17 cellular contexts compared by ENCODE assay signal in genomic region chr5:65766781-65767180, GRCh38. TPM values are rescaled to one million over a fixed set of nuclear protein-coding genes. Genes with fewer than 3 reads are reported as not detected.
A peak's percentile ranks its signal among the peaks of the same experiment; 100 is the strongest.
DNase-seq lines count a peak whose midpoint lies in the region; ATAC-seq and TF ChIP-seq lines count a peak whose summit lies in the region.
"Had no signal": no experiment of that assay in that cellular context is flagged by ENCODE, and none has a peak within 500 bp of the region (broad histone marks: within the 10 kb centered on the region; RNA-seq: fewer than 3 reads in every experiment).

No MANE protein-coding gene starts in this region.

- H3K27ac ChIP-seq in H9 (ENCODE audit: insufficient read length, low read depth, low read length), result no peak overlapping the region
- H3K27ac ChIP-seq in neuronal stem cell (replicated peaks; ENCODE audit: low read length), result no peak overlapping the region

- no peak overlapping the region for H3K4me3 ChIP-seq in neuronal stem cell (ENCODE audit: low read length in 2 of 2)

- ATAC-seq in WTC11 (peak; percentile 57), HG03439 (IDR thresholded peaks at IDR 0.05; ENCODE audit: unreplicated experiment) (no peak)
- ATAC-seq: HCT116 had no signal

- TF ChIP-seq CTCF in H9 (conservative IDR thresholded peaks at IDR 0.05) (no peak), WTC11 (IDR thresholded peaks at IDR 0.05) (no peak), nephron progenitor cell (IDR thresholded peaks at IDR 0.05) (no peak)

- POLR2A ChIA-PET in WTC11 (lab: Charles Lee), result no interaction called here

- H3K79me1 ChIP-seq in H9 (ENCODE audit: insufficient read depth, low read depth, low read length, poor library complexity, severe bottlenecking) (peaks cover 2% of the 10 kb centered on the region), neuronal stem cell (ENCODE audit: low read depth, low read length) (peaks cover 2% of the 10 kb centered on the region)

- peaks cover 5% of the 10 kb centered on the region for H4K20me1 ChIP-seq in H9 (ENCODE audit: control insufficient read depth, insufficient read depth, insufficient read length)

- no peak overlapping the region for H2BK15ac ChIP-seq in H9 (ENCODE audit: low read depth, low read length)
- H2BK15ac ChIP-seq in neuronal stem cell (ENCODE audit: low read length), result no peak overlapping the region

- H3K23ac ChIP-seq in H9 (ENCODE audit: insufficient read length, low read depth, low read length) (no peak overlapping the region), neuronal stem cell (ENCODE audit: low read depth, low read length, poor library complexity) (no peak overlapping the region)

- no peak overlapping the region for H3K4ac ChIP-seq in H9 (ENCODE audit: low read depth, low read length)
- no peak overlapping the region for H3K4ac ChIP-seq in neuronal stem cell (ENCODE audit: low read length)

- H2AK5ac ChIP-seq in H9 (ENCODE audit: insufficient read length, low read length) (no peak overlapping the region), neuronal stem cell (ENCODE audit: low read depth, low read length) (no peak overlapping the region)

- DNase-seq in H9, result peak; percentile 31
- peak; percentile 12 for DNase-seq in WTC11 (ENCODE audit: low spot score)
- no peak for DNase-seq in nephron progenitor cell
- no peak for DNase-seq in neuronal stem cell (ENCODE audit: low spot score)
- no peak for DNase-seq in NCI-H69 (lab: John Stamatoyannopoulos, UW)
- no peak for DNase-seq in activated CD8-positive, alpha-beta memory T cell treated with anti-CD3 and anti-CD28 coated beads, Interleukin-2, amount 50 U/mL, for 4 hours
- DNase-seq: C1 segment of cervical spinal cord; Calu3; CD4-positive, alpha-beta memory T cell; COR-L47; DMS53; DMS79 treated with DMSO at 0.1 percent for 48 hours; GF-D8; GOT3; H7 had no signal

- no peak overlapping the region for H2BK20ac ChIP-seq in H9 (ENCODE audit: low read depth, low read length, poor library complexity, severe bottlenecking)

- H4K8ac ChIP-seq in H9 (replicated peaks; ENCODE audit: insufficient read length, low read depth, low read length), result no peak overlapping the region
- no peak overlapping the region for H4K8ac ChIP-seq in neuronal stem cell (ENCODE audit: low read depth, low read length)

- H3K9me3 ChIP-seq in H9 (ENCODE audit: control insufficient read depth, low read depth, low read length) (no peaks in the 10 kb centered on the region), neuronal stem cell (replicated peaks in 1 of 2; ENCODE audit: control insufficient read depth in 2 of 2, insufficient read depth in 1 of 2, low read depth in 1 of 2, low read length in 2 of 2) (peaks cover 4 to 16% of the 10 kb centered on the region in 2 donors)

- peaks cover 7 to 34% of the 10 kb centered on the region in 2 donors for H3K36me3 ChIP-seq in neuronal stem cell (replicated peaks in 1 of 2; ENCODE audit: control insufficient read depth in 2 of 2, insufficient read depth in 2 of 2, low read length in 2 of 2)

- no peaks in the 10 kb centered on the region; the same call in 1 of the 2 replicates for H3K79me2 ChIP-seq in H9 (ENCODE audit: insufficient read depth, low read length)

- no peak overlapping the region for H2BK12ac ChIP-seq in H9 (ENCODE audit: insufficient read length, low read depth, low read length)
- no peak overlapping the region for H2BK12ac ChIP-seq in neuronal stem cell (ENCODE audit: low read length)

- no peaks in the 10 kb centered on the region for H3K4me1 ChIP-seq in H9 (ENCODE audit: insufficient read depth, low read length)
- no peaks in the 10 kb centered on the region for H3K4me1 ChIP-seq in neuronal stem cell (ENCODE audit: control insufficient read depth in 2 of 2, insufficient read depth in 1 of 2, low read depth in 1 of 2, low read length in 2 of 2)

- H3K27me3 ChIP-seq in H9 (ENCODE audit: insufficient read depth, low read length), result no peaks in the 10 kb centered on the region
- H3K27me3 ChIP-seq in neuronal stem cell (ENCODE audit: control insufficient read depth in 3 of 3, insufficient read depth in 3 of 3, low read depth in 1 of 3, low read length in 3 of 3), result no peaks in the 10 kb centered on the region

- H2BK120ac ChIP-seq in H9 (ENCODE audit: low read depth, low read length, poor library complexity, severe bottlenecking), result no peak overlapping the region
- H2BK120ac ChIP-seq in neuronal stem cell (ENCODE audit: low read depth, low read length), result no peak overlapping the region

- H3K27me3 Mint-ChIP-seq in H9 (ENCODE audit: low read depth), result no peaks in the 10 kb centered on the region
- H3K27me3 Mint-ChIP-seq in WTC11 (ENCODE audit: low read depth), result no peaks in the 10 kb centered on the region
- H3K27me3 Mint-ChIP-seq in nephron progenitor cell (ENCODE audit: low read depth, poor library complexity), result no peaks in the 10 kb centered on the region
- H3K27me3 Mint-ChIP-seq: CD4-positive, alpha-beta memory T cell had no signal

- H3K23me2 ChIP-seq in H9 (ENCODE audit: insufficient read length, low read depth, low read length, poor library complexity, severe bottlenecking), result no peaks in the 10 kb centered on the region

- H3K36me3 Mint-ChIP-seq in H9 (ENCODE audit: insufficient read depth in 1 of 3, low read depth in 3 of 3) (peaks cover 39 to 51% (median 42%) of the 10 kb centered on the region in 3 experiments), WTC11 (peaks cover 44% of the 10 kb centered on the region), nephron progenitor cell (ENCODE audit: low read depth) (peaks cover 48% of the 10 kb centered on the region)

- H2AFZ ChIP-seq in H9 (ENCODE audit: low read length), result no peak overlapping the region
- H2AFZ ChIP-seq in neuronal stem cell (ENCODE audit: low read length), result no peak overlapping the region

- no peak overlapping the region for H4K5ac ChIP-seq in H9 (ENCODE audit: insufficient read length, low read depth, low read length)

- H3K4me1 Mint-ChIP-seq in H9, result peaks cover 18% of the 10 kb centered on the region in 2 experiments
- peaks cover 18% of the 10 kb centered on the region for H3K4me1 Mint-ChIP-seq in WTC11
- H3K4me1 Mint-ChIP-seq in nephron progenitor cell, result peaks cover 6% of the 10 kb centered on the region

- H3K56ac ChIP-seq in H9 (ENCODE audit: insufficient read length, low read depth, low read length), result no peak overlapping the region

- no peak overlapping the region for H3K14ac ChIP-seq in H9 (ENCODE audit: insufficient read depth, low read length)
- H3K14ac ChIP-seq in neuronal stem cell (ENCODE audit: low read length), result no peak overlapping the region

- peak overlapping the region; percentile 6 to 70 (median 57); a peak in 4 of 7 replicates for H3K27ac Mint-ChIP-seq in H9
- no peak overlapping the region for H3K27ac Mint-ChIP-seq in WTC11
- H3K27ac Mint-ChIP-seq in nephron progenitor cell, result peak overlapping the region; percentile 22
- H3K27ac Mint-ChIP-seq: CD4-positive, alpha-beta memory T cell had no signal

- peaks cover 0 to 7% of the 10 kb centered on the region in 2 experiments; a peak in 2 of 5 replicates for H3K9me3 Mint-ChIP-seq in H9
- H3K9me3 Mint-ChIP-seq in WTC11, result peaks cover 15% of the 10 kb centered on the region
- H3K9me3 Mint-ChIP-seq in nephron progenitor cell, result peaks cover 12% of the 10 kb centered on the region

- no CpG with 5 or more reads among the region's 2 CpGs for WGBS in H9 (ENCODE audit: extremely low coverage, insufficient read length, low lambda C conversion rate)
- WGBS in neuronal stem cell (ENCODE audit: extremely low coverage in 2 of 2, insufficient read length in 2 of 2, insufficient replicate concordance in 1 of 2), 2 donors, result no CpG with 5 or more reads among the region's 2 CpGs

- H3K18ac ChIP-seq in H9 (ENCODE audit: insufficient read length, low read depth, low read length) (no peak overlapping the region), neuronal stem cell (ENCODE audit: low read length) (peak overlapping the region; percentile 16)

- CTCF ChIA-PET in WTC11 (lab: Charles Lee), result no interaction called here

- H2BK5ac ChIP-seq in H9 (ENCODE audit: insufficient read length, low read length) (no peak overlapping the region), neuronal stem cell (ENCODE audit: low read length) (no peak overlapping the region)

- H4K91ac ChIP-seq in H9 (ENCODE audit: insufficient read length, low read depth, low read length) (no peak overlapping the region), neuronal stem cell (ENCODE audit: low read depth, low read length, poor library complexity) (no peak overlapping the region)

- H3K4me2 ChIP-seq in H9 (ENCODE audit: insufficient read depth, insufficient read length, low read length) (no peak overlapping the region), neuronal stem cell (ENCODE audit: insufficient read depth, low read length, poor library complexity, severe bottlenecking) (no peak overlapping the region)

- no peak overlapping the region for H3T11ph ChIP-seq in H9 (ENCODE audit: low read length)

- H3K4me3 Mint-ChIP-seq in H9 (no peak overlapping the region), WTC11 (no peak overlapping the region), nephron progenitor cell (no peak overlapping the region)
- H3K4me3 Mint-ChIP-seq: CD4-positive, alpha-beta memory T cell had no signal

- H3K9ac ChIP-seq in H9 (ENCODE audit: extremely low read depth, insufficient read length, low read length), result no peak overlapping the region
- no peak overlapping the region for H3K9ac ChIP-seq in neuronal stem cell (ENCODE audit: low read depth, low read length, poor library complexity)

RNA-seq across cellular contexts. Expression of gene NLN, which starts 44.8 kb away (rescaled TPM):
- 126 and 137 TPM in 2 replicates for total RNA-seq in H9 (2021)
- 140 to 163 TPM (median 141 TPM) in 3 replicates for total RNA-seq in WTC11 (2021)
- 23.2 TPM for polyA plus RNA-seq in neuronal stem cell (2013, experiment 1 of 2)
- 24.0 TPM for polyA plus RNA-seq in neuronal stem cell (2013, experiment 2 of 2)

RNA-seq across cellular contexts. Expression of gene SGTB, which starts 44.9 kb away (rescaled TPM):
- total RNA-seq in H9 (2021), result 18.7 and 19.6 TPM in 2 replicates
- 11.8 to 13.5 TPM (median 12.7 TPM) in 3 replicates for total RNA-seq in WTC11 (2021)
- polyA plus RNA-seq in neuronal stem cell (2013, experiment 1 of 2), result 2.7 TPM
- 2.8 TPM for polyA plus RNA-seq in neuronal stem cell (2013, experiment 2 of 2)

Comparison
In these comparisons a context has a peak if more than half of its experiments do, and no peak if none do; other contexts are left out.
1. DNase-seq: peak in H9 (single experiment) and WTC11 (single experiment); none in nephron progenitor cell (single experiment), neuronal stem cell (single experiment), NCI-H69 (single experiment) and activated CD8-positive, alpha-beta memory T cell treated with anti-CD3 and anti-CD28 coated beads, Interleukin-2, amount 50 U/mL, for 4 hours (single experiment).